In genomic region chr9:4193391-4193790, GRCh38 we compare ENCODE assay signal across 28 cellular contexts.
"Had no signal": no experiment of that assay in that cellular context is flagged by ENCODE, and none has a peak within 500 bp of the region (broad histone marks: within the 10 kb centered on the region; RNA-seq: fewer than 3 reads in every experiment).

No MANE protein-coding gene starts in this region.

- H3K36me3 Mint-ChIP-seq: activated CD8-positive, alpha-beta memory T cell treated with anti-CD3 and anti-CD28 coated beads, Interleukin-2, amount 10 ng/mL, durations not matched to agents 7 days and 5 days had no signal

- H3K27me3 Mint-ChIP-seq: activated CD4-positive, alpha-beta T cell treated with anti-CD3 and anti-CD28 coated beads for 36 hours; activated CD4-positive, alpha-beta T cell treated with anti-CD3 and anti-CD28 coated beads, Interleukin-2, amount 10 ng/mL, durations not matched to agents 24 days and 14 days; activated CD8-positive, alpha-beta memory T cell treated with anti-CD3 and anti-CD28 coated beads, Interleukin-2, amount 10 ng/mL, durations not matched to agents 7 days and 5 days; activated naive CD4-positive, alpha-beta T cell treated with anti-CD3 and anti-CD28 coated beads, Interleukin-2, amount 10 ng/mL, durations not matched to agents 7 days and 5 days; activated naive CD8-positive, alpha-beta T cell treated with anti-CD3 and anti-CD28 coated beads, Interleukin-2, amount 10 ng/mL, durations not matched to agents 7 days and 5 days had no signal

- DNase-seq: activated CD4-positive, alpha-beta memory T cell treated with anti-CD3 and anti-CD28 coated beads for 36 hours; activated CD4-positive, alpha-beta T cell treated with anti-CD3 and anti-CD28 coated beads for 36 hours; activated CD4-positive, alpha-beta T cell treated with anti-CD3 and anti-CD28 coated beads, Interleukin-2, amount 10 ng/mL, durations not matched to agents 24 days and 14 days; activated CD4-positive, CD25-positive, alpha-beta regulatory T cell; activated CD4-positive, CD25-positive, alpha-beta regulatory T cell treated with anti-CD3 and anti-CD28 coated beads, Interleukin-2, amount 50 U/mL, for 72 hours; activated CD8-positive, alpha-beta memory T cell treated with anti-CD3 and anti-CD28 coated beads, Interleukin-2, amount 10 ng/mL, durations not matched to agents 7 days and 5 days; activated CD8-positive, alpha-beta memory T cell treated with anti-CD3 and anti-CD28 coated beads, Interleukin-2, amount 50 U/mL, for 4 hours; activated CD8-positive, alpha-beta T cell treated with anti-CD3 and anti-CD28 coated beads, Interleukin-2, amount 10 ng/mL, durations not matched to agents 7 days and 5 days; activated gamma-delta T cell; activated naive CD4-positive, alpha-beta T cell; activated naive CD4-positive, alpha-beta T cell treated with anti-CD3 and anti-CD28 coated beads, Interleukin-2, amount 10 ng/mL, durations not matched to agents 7 days and 5 days; activated naive CD8-positive, alpha-beta T cell treated with anti-CD3 and anti-CD28 coated beads, Interleukin-2, amount 10 ng/mL, durations not matched to agents 7 days and 5 days; activated T-cell treated with anti-CD3 and anti-CD28 coated beads, Interleukin-2, amount 50 U/mL, for 1 hour; activated T-cell treated with anti-CD3 and anti-CD28 coated beads, Interleukin-2, amount 50 U/mL, for 48 hours; brain microvascular endothelial cell; cortex of kidney; dermis blood vessel endothelial cell; effector CD4-positive, alpha-beta T cell; effector memory CD8-positive, alpha-beta T cell; erythroblast; foreskin keratinocyte; gastrocnemius medialis; glutamatergic neuron; T-helper 2 cell had no signal

- H3K4me3 Mint-ChIP-seq: activated CD4-positive, alpha-beta memory T cell treated with anti-CD3 and anti-CD28 coated beads for 36 hours; activated CD4-positive, alpha-beta T cell treated with anti-CD3 and anti-CD28 coated beads for 36 hours; activated CD4-positive, alpha-beta T cell treated with anti-CD3 and anti-CD28 coated beads, Interleukin-2, amount 10 ng/mL, durations not matched to agents 24 days and 14 days; activated CD8-positive, alpha-beta memory T cell treated with anti-CD3 and anti-CD28 coated beads, Interleukin-2, amount 10 ng/mL, durations not matched to agents 7 days and 5 days; activated CD8-positive, alpha-beta T cell treated with anti-CD3 and anti-CD28 coated beads, Interleukin-2, amount 10 ng/mL, durations not matched to agents 7 days and 5 days; activated naive CD4-positive, alpha-beta T cell treated with anti-CD3 and anti-CD28 coated beads, Interleukin-2, amount 10 ng/mL, durations not matched to agents 7 days and 5 days; activated naive CD8-positive, alpha-beta T cell treated with anti-CD3 and anti-CD28 coated beads, Interleukin-2, amount 10 ng/mL, durations not matched to agents 7 days and 5 days; central memory CD8-positive, alpha-beta T cell; effector memory CD8-positive, alpha-beta T cell had no signal

- H3K4me3 ChIP-seq: ascending aorta, esophagus muscularis mucosa, gastrocnemius medialis had no signal

- H3K27ac Mint-ChIP-seq: activated CD4-positive, alpha-beta memory T cell treated with anti-CD3 and anti-CD28 coated beads for 36 hours; activated CD4-positive, alpha-beta T cell treated with anti-CD3 and anti-CD28 coated beads for 36 hours; activated CD4-positive, alpha-beta T cell treated with anti-CD3 and anti-CD28 coated beads, Interleukin-2, amount 10 ng/mL, durations not matched to agents 24 days and 14 days; activated CD8-positive, alpha-beta memory T cell treated with anti-CD3 and anti-CD28 coated beads, Interleukin-2, amount 10 ng/mL, durations not matched to agents 7 days and 5 days; activated CD8-positive, alpha-beta T cell treated with anti-CD3 and anti-CD28 coated beads, Interleukin-2, amount 10 ng/mL, durations not matched to agents 7 days and 5 days; activated naive CD4-positive, alpha-beta T cell treated with anti-CD3 and anti-CD28 coated beads, Interleukin-2, amount 10 ng/mL, durations not matched to agents 7 days and 5 days; activated naive CD4-positive, alpha-beta T cell treated with anti-CD3 and anti-CD28 coated beads, Interleukin-2, amount 50 U/mL, for 72 hours; activated naive CD8-positive, alpha-beta T cell treated with anti-CD3 and anti-CD28 coated beads, Interleukin-2, amount 10 ng/mL, durations not matched to agents 7 days and 5 days; effector memory CD8-positive, alpha-beta T cell had no signal

- H3K4me1 Mint-ChIP-seq: activated CD4-positive, alpha-beta T cell treated with anti-CD3 and anti-CD28 coated beads for 36 hours; activated CD4-positive, alpha-beta T cell treated with anti-CD3 and anti-CD28 coated beads, Interleukin-2, amount 10 ng/mL, durations not matched to agents 24 days and 14 days; activated CD8-positive, alpha-beta memory T cell treated with anti-CD3 and anti-CD28 coated beads, Interleukin-2, amount 10 ng/mL, durations not matched to agents 7 days and 5 days; activated naive CD4-positive, alpha-beta T cell treated with anti-CD3 and anti-CD28 coated beads, Interleukin-2, amount 10 ng/mL, durations not matched to agents 7 days and 5 days; activated naive CD8-positive, alpha-beta T cell treated with anti-CD3 and anti-CD28 coated beads, Interleukin-2, amount 10 ng/mL, durations not matched to agents 7 days and 5 days; central memory CD8-positive, alpha-beta T cell had no signal
